Comparison of ENCODE assay signal across 15 cellular contexts in genomic region chr18:60809937-60810336, GRCh38.
DNase-seq lines count a peak whose midpoint lies in the region; ATAC-seq, FAIRE-seq and TF ChIP-seq lines count a peak whose summit lies in the region.
"Had no signal": no experiment of that assay in that cellular context is flagged by ENCODE, and none has a peak within 500 bp of the region (broad histone marks: within the 10 kb centered on the region; RNA-seq: fewer than 3 reads in every experiment).

No MANE protein-coding gene starts in this region.

- intact Hi-C loops in upper lobe of right lung (cut with DNase I) = no loop called here

- FAIRE-seq in bronchial epithelial cell (lab: Jason Lieb, UNC) = no peak
- FAIRE-seq: GM19239 had no signal

- H3K4me3 ChIP-seq in bronchial epithelial cell (ENCODE audit: low read depth, low read length) (no peak overlapping the region), upper lobe of right lung (no peak overlapping the region)

- peak; percentile 46 for ATAC-seq in upper lobe of right lung
- ATAC-seq: SK-N-SH treated with all-trans-retinoic acid at 6 μM for 48 hours had no signal

- H3K27me3 ChIP-seq in bronchial epithelial cell (ENCODE audit: control insufficient read depth, insufficient read depth, low read length) (no peaks in the 10 kb centered on the region), upper lobe of right lung (no peaks in the 10 kb centered on the region)

- H3K9me3 ChIP-seq in upper lobe of right lung = no peaks in the 10 kb centered on the region

- no peak for TF ChIP-seq CTCF in bronchial epithelial cell (IDR thresholded peaks at IDR 0.05; ENCODE audit: insufficient read depth, low read length, severe bottlenecking)
- TF ChIP-seq CTCF in upper lobe of right lung (IDR thresholded peaks at IDR 0.05) = no peak

- no peaks in the 10 kb centered on the region for H3K4me1 ChIP-seq in upper lobe of right lung

- H3K27ac ChIP-seq in upper lobe of right lung = no peak overlapping the region
- H3K27ac ChIP-seq: C4-2B had no signal

- DNase-seq in NCI-H748 (lab: John Stamatoyannopoulos, UW; ENCODE audit: unreplicated experiment) (peak; percentile 61), NCI-H748 treated with DMSO at 0.1 percent for 48 hours (lab: John Stamatoyannopoulos, UW) (no peak), NCI-H146 (lab: John Stamatoyannopoulos, UW) (peak; percentile 75), bronchial epithelial cell (ENCODE audit: low read depth) (peak; percentile 20), upper lobe of right lung (no peak), cerebellar nuclear complex (lab: John Stamatoyannopoulos, UW) (no peak), T-helper 1 cell (no peak)
- DNase-seq: DMS153, Karpas-422, MM.1S, NCI-H1092 treated with DMSO at 0.1 percent for 48 hours, SHP77 treated with DMSO at 0.1 percent for 48 hours had no signal

- H3K36me3 ChIP-seq in bronchial epithelial cell (ENCODE audit: control insufficient read depth, insufficient read depth, low read length) (no peaks in the 10 kb centered on the region), upper lobe of right lung (no peaks in the 10 kb centered on the region)

Comparison
In these comparisons a context has a peak if more than half of its experiments do, and no peak if none do; other contexts are left out.
1. DNase-seq: peak in NCI-H748 (single experiment), NCI-H146 (single experiment) and bronchial epithelial cell (single experiment); none in NCI-H748 treated with DMSO at 0.1 percent for 48 hours (single experiment), upper lobe of right lung (single experiment), cerebellar nuclear complex (0 of 2) and T-helper 1 cell (0 of 5).